In genomic region chrX:49001521-49002090, GRCh38 we compare ENCODE assay signal across 8 cellular contexts. TPM values are rescaled to one million over a fixed set of nuclear protein-coding genes. Genes with fewer than 3 reads are reported as not detected.
DNase-seq lines count a peak whose midpoint lies in the region; ATAC-seq and TF ChIP-seq lines count a peak whose summit lies in the region.

No MANE protein-coding gene starts in this region.

- H3K4me3 ChIP-seq in ectodermal cell (ENCODE audit: insufficient read depth, low read depth, low read length) (peak overlapping the region; percentile 68), lower lobe of right lung (peak overlapping the region; percentile 74)

- H3K27ac Mint-ChIP-seq in HFFc6 = peak overlapping the region; percentile 96

- H3K4me1 ChIP-seq in ectodermal cell (ENCODE audit: control insufficient read depth, insufficient read depth, low read length) (no peaks in the 10 kb centered on the region), lower lobe of right lung (no peaks in the 10 kb centered on the region)

- DNase-seq in GM10248 (ENCODE audit: extremely low spot score) = peak; percentile 28
- DNase-seq in HFFc6 = peak; percentile 9
- DNase-seq in NCI-H1105 (lab: John Stamatoyannopoulos, UW) = peak; percentile 26
- peak; percentile 61 for DNase-seq in activated CD4-positive, alpha-beta T cell treated with anti-CD3 and anti-CD28 coated beads for 48 hours
- peak; percentile 43 for DNase-seq in lower lobe of right lung
- peak; percentile 1 for DNase-seq in stimulated activated CD8-positive, alpha-beta memory T cell treated with anti-CD3 and anti-CD28 coated beads, Interleukin-15, amount 100 ng/mL, for 24 hours (ENCODE audit: low read depth)
- DNase-seq in superior temporal gyrus (ENCODE audit: extremely low spot score) = no peak

- intact Hi-C loops in lower lobe of right lung (cut with DNase I) = no loop called here

- peaks cover 21% of the 10 kb centered on the region; the same call in 1 of the 2 replicates for H3K36me3 Mint-ChIP-seq in HFFc6 (ENCODE audit: low read depth)

- no peaks in the 10 kb centered on the region for H3K36me3 ChIP-seq in ectodermal cell (ENCODE audit: control insufficient read depth, insufficient read depth, low read length)
- H3K36me3 ChIP-seq in lower lobe of right lung = peaks cover 18% of the 10 kb centered on the region

- H3K9me3 ChIP-seq in ectodermal cell (ENCODE audit: control insufficient read depth, low read length) = no peaks in the 10 kb centered on the region
- no peaks in the 10 kb centered on the region for H3K9me3 ChIP-seq in lower lobe of right lung

- CTCF ChIA-PET in GM10248 (lab: Yijun Ruan, JAX) = interaction anchor here (1.0 to 1.1 kb wide), 2 partner anchors 41 to 105 kb away, joined by 3 read pairs; no protein-coding TSS in a partner anchor

- WGBS in ectodermal cell, 2 experiments = 2 to 3% methylated on average over 17 of the region's 17 CpGs

- ATAC-seq in lower lobe of right lung = peak; percentile 52 to 59

- H3K27ac ChIP-seq in ectodermal cell (ENCODE audit: insufficient read depth, low read depth, low read length, poor library complexity, severe bottlenecking) (peak overlapping the region; percentile 98), lower lobe of right lung (peak overlapping the region; percentile 88)

- TF ChIP-seq CTCF in GM10248 (IDR thresholded peaks at IDR 0.05; ENCODE audit: control extremely low read depth, extremely low read depth, low read depth, missing control alignments) (no peak), HFFc6 (IDR thresholded peaks at IDR 0.05) (no peak), lower lobe of right lung (IDR thresholded peaks at IDR 0.05) (no peak)

- H3K27me3 ChIP-seq in ectodermal cell (ENCODE audit: control insufficient read depth, insufficient read depth, low read length, poor library complexity, severe bottlenecking) = no peaks in the 10 kb centered on the region
- H3K27me3 ChIP-seq in lower lobe of right lung (ENCODE audit: low read depth) = no peaks in the 10 kb centered on the region

- no peaks in the 10 kb centered on the region for H3K9me3 Mint-ChIP-seq in HFFc6

- no peaks in the 10 kb centered on the region; the same call in 1 of the 2 replicates for H3K27me3 Mint-ChIP-seq in HFFc6 (ENCODE audit: insufficient read depth)

- POLR2A ChIA-PET in GM10248 (lab: Yijun Ruan, JAX) = no interaction called here

- H3K4me1 Mint-ChIP-seq in HFFc6 (ENCODE audit: low read depth) = peaks cover 12% of the 10 kb centered on the region

- peak overlapping the region; percentile 100 for H3K4me3 Mint-ChIP-seq in HFFc6

RNA-seq across cellular contexts. Expression of gene GRIPAP1, which starts 0.5 kb away (rescaled TPM):
- total RNA-seq in HFFc6 (2021; fragmentation: NEBNext Ultra II Directional; extraction: Animal tissue kit (Norgen Biotek cat#: 25700)) = 10 to 100 TPM; 23.2 to 32.1 (median 27.5) TPM
- polyA plus RNA-seq in ectodermal cell (2013, experiment 1 of 4) = 50.1 TPM
- polyA plus RNA-seq in ectodermal cell (2013, experiment 2 of 4) = 55.0 TPM
- polyA plus RNA-seq in ectodermal cell (2013, experiment 3 of 4) = 37.3 TPM
- polyA plus RNA-seq in ectodermal cell (2013, experiment 4 of 4) = 43.8 TPM
- total RNA-seq in lower lobe of right lung = 54.2 TPM

RNA-seq across cellular contexts. Expression of gene KCND1, which starts 30.0 kb away (rescaled TPM):
- 1 to 10 TPM; 3.0 to 6.2 (median 5.4) TPM for total RNA-seq in HFFc6 (2021; fragmentation: NEBNext Ultra II Directional; extraction: Animal tissue kit (Norgen Biotek cat#: 25700))
- polyA plus RNA-seq in ectodermal cell (2013, experiment 1 of 4) = 7.7 TPM
- polyA plus RNA-seq in ectodermal cell (2013, experiment 2 of 4) = 7.2 TPM
- polyA plus RNA-seq in ectodermal cell (2013, experiment 3 of 4) = 5.9 TPM
- 6.8 TPM for polyA plus RNA-seq in ectodermal cell (2013, experiment 4 of 4)
- 1.8 TPM for total RNA-seq in lower lobe of right lung

RNA-seq across cellular contexts. Expression of gene TFE3, which starts 41.6 kb away (rescaled TPM):
- 10 to 100 TPM; 76.6 to 89.1 (median 83.9) TPM for total RNA-seq in HFFc6 (2021; fragmentation: NEBNext Ultra II Directional; extraction: Animal tissue kit (Norgen Biotek cat#: 25700))
- 25.3 TPM for polyA plus RNA-seq in ectodermal cell (2013, experiment 1 of 4)
- 23.0 TPM for polyA plus RNA-seq in ectodermal cell (2013, experiment 2 of 4)
- 18.9 TPM for polyA plus RNA-seq in ectodermal cell (2013, experiment 3 of 4)
- 19.5 TPM for polyA plus RNA-seq in ectodermal cell (2013, experiment 4 of 4)
- 51.4 TPM for total RNA-seq in lower lobe of right lung

RNA-seq across cellular contexts. Expression of gene OTUD5, which starts 44.2 kb away (rescaled TPM):
- total RNA-seq in HFFc6 (2021; fragmentation: NEBNext Ultra II Directional; extraction: Animal tissue kit (Norgen Biotek cat#: 25700)) = 10 to 100 TPM; 47.6 to 55.0 (median 52.7) TPM
- polyA plus RNA-seq in ectodermal cell (2013, experiment 1 of 4) = 60.9 TPM
- polyA plus RNA-seq in ectodermal cell (2013, experiment 2 of 4) = 66.5 TPM
- polyA plus RNA-seq in ectodermal cell (2013, experiment 3 of 4) = 50.6 TPM
- 52.6 TPM for polyA plus RNA-seq in ectodermal cell (2013, experiment 4 of 4)
- total RNA-seq in lower lobe of right lung = 45.8 TPM

RNA-seq across cellular contexts. Expression of gene CCDC120, which starts 57.2 kb away (rescaled TPM):
- total RNA-seq in HFFc6 (2021; fragmentation: NEBNext Ultra II Directional; extraction: Animal tissue kit (Norgen Biotek cat#: 25700)) = under 1 TPM in 4 of 6 experiments, not detected in 2; 0.05 to 0.62 (median 0.24) TPM
- 11.7 TPM for polyA plus RNA-seq in ectodermal cell (2013, experiment 1 of 4)
- polyA plus RNA-seq in ectodermal cell (2013, experiment 2 of 4) = 10.6 TPM
- polyA plus RNA-seq in ectodermal cell (2013, experiment 3 of 4) = 8.8 TPM
- polyA plus RNA-seq in ectodermal cell (2013, experiment 4 of 4) = 9.3 TPM
- 9.5 TPM for total RNA-seq in lower lobe of right lung
